Comparison of ENCODE assay signal across 15 cellular contexts in genomic region chr20:62455929-62456328, GRCh38. TPM values are rescaled to one million over a fixed set of nuclear protein-coding genes. Genes with fewer than 3 reads are reported as not detected.
DNase-seq lines count a peak whose midpoint lies in the region; ATAC-seq and TF ChIP-seq lines count a peak whose summit lies in the region.
"Had no signal": no experiment of that assay in that cellular context is flagged by ENCODE, and none has a peak within 500 bp of the region (broad histone marks: within the 10 kb centered on the region; RNA-seq: fewer than 3 reads in every experiment).

No MANE protein-coding gene starts in this region.

- no peak overlapping the region for H2AFZ ChIP-seq in hepatocyte

- TF ChIP-seq CTCF in hepatocyte (IDR thresholded peaks at IDR 0.05; ENCODE audit: poor library complexity) (no peak), nephron progenitor cell (IDR thresholded peaks at IDR 0.05) (no peak), uterus (IDR thresholded peaks at IDR 0.05) (no peak)

- H3K9me3 Mint-ChIP-seq in nephron progenitor cell = no peaks in the 10 kb centered on the region
- H3K9me3 Mint-ChIP-seq: CD4-positive, CD25-positive, alpha-beta regulatory T cell; HFFc6 had no signal

- H3K36me3 ChIP-seq in NT2/D1 (ENCODE audit: insufficient read depth, insufficient read length, low read length) (no peaks in the 10 kb centered on the region), hepatocyte (replicated peaks; ENCODE audit: insufficient read depth, low read depth) (no peaks in the 10 kb centered on the region), uterus (no peaks in the 10 kb centered on the region)
- H3K36me3 ChIP-seq in effector memory CD4-positive, alpha-beta T cell (ENCODE audit: control insufficient read depth, insufficient read depth, low read length) = no peaks in the 10 kb centered on the region

- DNase-seq in NT2/D1 (ENCODE audit: low read depth, low spot score) (no peak), hepatocyte (ENCODE audit: low spot score) (no peak), nephron progenitor cell (peak; percentile 39), NCI-H187 treated with DMSO at 0.1 percent for 48 hours (lab: John Stamatoyannopoulos, UW) (no peak), uterus (no peak)
- DNase-seq in effector memory CD4-positive, alpha-beta T cell = no peak
- DNase-seq: CD4-positive, CD25-positive, alpha-beta regulatory T cell; HCEC 1CT; HFFc6 had no signal

- no peaks in the 10 kb centered on the region for H4K20me1 ChIP-seq in hepatocyte (ENCODE audit: insufficient read depth, poor library complexity, severe bottlenecking)

- H3K4me3 ChIP-seq in NT2/D1 (ENCODE audit: insufficient read length, low read depth) (no peak overlapping the region), hepatocyte (no peak overlapping the region), uterus (no peak overlapping the region)
- no peak overlapping the region for H3K4me3 ChIP-seq in effector memory CD4-positive, alpha-beta T cell (ENCODE audit: insufficient read depth, low read depth, low read length, poor library complexity, severe bottlenecking)
- H3K4me3 ChIP-seq: A549 had no signal

- ATAC-seq in HG03520 (IDR thresholded peaks at IDR 0.05; ENCODE audit: unreplicated experiment) = no peak

- 81% methylated on average over 15 of the region's 15 CpGs for WGBS in hepatocyte (ENCODE audit: low lambda C conversion rate, missing lambda C conversion rate)

- H3K4me3 Mint-ChIP-seq in nephron progenitor cell = peak overlapping the region; percentile 75
- H3K4me3 Mint-ChIP-seq: CD4-positive, CD25-positive, alpha-beta regulatory T cell; HFFc6 had no signal

- H3K4me1 ChIP-seq in NT2/D1 (ENCODE audit: insufficient read depth, insufficient read length) (peaks cover 29% of the 10 kb centered on the region), hepatocyte (ENCODE audit: insufficient read depth) (peaks cover 44% of the 10 kb centered on the region), uterus (no peaks in the 10 kb centered on the region)
- no peaks in the 10 kb centered on the region for H3K4me1 ChIP-seq in effector memory CD4-positive, alpha-beta T cell (ENCODE audit: control insufficient read depth, insufficient read depth, low read length, poor library complexity, severe bottlenecking)
- H3K4me1 ChIP-seq: A549 had no signal

- H3K27ac Mint-ChIP-seq in nephron progenitor cell = peak overlapping the region; percentile 98
- H3K27ac Mint-ChIP-seq: CD4-positive, CD25-positive, alpha-beta regulatory T cell; HFFc6 had no signal

- H3K9me3 ChIP-seq in NT2/D1 (ENCODE audit: insufficient read depth, low read length) (no peaks in the 10 kb centered on the region), hepatocyte (ENCODE audit: low read depth) (no peaks in the 10 kb centered on the region), uterus (no peaks in the 10 kb centered on the region)
- no peaks in the 10 kb centered on the region for H3K9me3 ChIP-seq in effector memory CD4-positive, alpha-beta T cell (ENCODE audit: control insufficient read depth, low read length)
- H3K9me3 ChIP-seq: A549 had no signal

- no peaks in the 10 kb centered on the region for H3K9me2 ChIP-seq in hepatocyte (replicated peaks; ENCODE audit: insufficient read depth)

- H3K4me1 Mint-ChIP-seq in nephron progenitor cell = peaks cover 64% of the 10 kb centered on the region
- H3K4me1 Mint-ChIP-seq: CD4-positive, CD25-positive, alpha-beta regulatory T cell had no signal

- TF ChIP-seq POLR2A in uterus (IDR thresholded peaks at IDR 0.05) = no peak

- peak overlapping the region; percentile 8 for H3K9ac ChIP-seq in NT2/D1 (ENCODE audit: insufficient read length, low read depth)

- intact Hi-C loops in uterus (cut with DNase I; ENCODE audit: low total_unique reads) = no loop called here

- no peaks in the 10 kb centered on the region for H3K36me3 Mint-ChIP-seq in nephron progenitor cell (ENCODE audit: low read depth)
- H3K36me3 Mint-ChIP-seq: CD4-positive, CD25-positive, alpha-beta regulatory T cell had no signal

- H3K27me3 Mint-ChIP-seq in nephron progenitor cell (ENCODE audit: low read depth, poor library complexity) = peaks cover 4% of the 10 kb centered on the region
- H3K27me3 Mint-ChIP-seq: CD4-positive, CD25-positive, alpha-beta regulatory T cell had no signal

- no peaks in the 10 kb centered on the region for H3K79me2 ChIP-seq in hepatocyte

- H3K27ac ChIP-seq in hepatocyte (peak overlapping the region; percentile 80), uterus (no peak overlapping the region)
- no peak overlapping the region for H3K27ac ChIP-seq in effector memory CD4-positive, alpha-beta T cell (ENCODE audit: insufficient read depth, low read length, poor library complexity, severe bottlenecking)
- H3K27ac ChIP-seq: A549 had no signal

- H3K27me3 ChIP-seq in NT2/D1 (ENCODE audit: insufficient read depth, insufficient read length) = peaks cover 4% of the 10 kb centered on the region
- no peaks in the 10 kb centered on the region for H3K27me3 ChIP-seq in hepatocyte
- H3K27me3 ChIP-seq in effector memory CD4-positive, alpha-beta T cell (replicated peaks; ENCODE audit: control insufficient read depth, insufficient read depth, low read length, poor library complexity, severe bottlenecking) = no peaks in the 10 kb centered on the region
- H3K27me3 ChIP-seq in uterus = no peaks in the 10 kb centered on the region

- no peak overlapping the region for H3K4me2 ChIP-seq in hepatocyte
- H3K4me2 ChIP-seq: A549 had no signal

RNA-seq across cellular contexts. Expression of gene GATA5, which starts 19.9 kb away (rescaled TPM):
- total RNA-seq in hepatocyte = 22.2 and 28.7 TPM in 2 replicates
- 43.5 and 53.6 TPM in 2 replicates for polyA plus RNA-seq in hepatocyte
- 10 to 100 TPM in 1 of 4 donors, 1 to 10 TPM in 1, under 1 TPM in 1, not detected in 1; 0.26 to 17.8 (median 3.5) TPM for total RNA-seq in uterus
- total RNA-seq: CD4-positive, CD25-positive, alpha-beta regulatory T cell; Daoy; HFFc6 had no signal
- polyA plus RNA-seq: AG04450; BJ; CD4-positive, CD25-positive, alpha-beta regulatory T cell had no signal

RNA-seq across cellular contexts. Expression of gene RBBP8NL, which starts 28.6 kb away (rescaled TPM):
- total RNA-seq in hepatocyte (4.1 and 5.7 TPM in 2 replicates), uterus (under 1 TPM in 1 of 4 donors, not detected in 3; 0.35 TPM)
- 6.4 and 6.9 TPM in 2 replicates for polyA plus RNA-seq in hepatocyte
- total RNA-seq: CD4-positive, CD25-positive, alpha-beta regulatory T cell; Daoy; H4; HFFc6 had no signal
- polyA plus RNA-seq: A549; AG04450; BJ; CD4-positive, CD25-positive, alpha-beta regulatory T cell had no signal

RNA-seq across cellular contexts. Expression of gene CABLES2, which starts 48.8 kb away (rescaled TPM):
- total RNA-seq in hepatocyte (8.6 and 12.0 TPM in 2 replicates), uterus (10 to 100 TPM in 1 of 4 donors, 1 to 10 TPM in 2, under 1 TPM in 1; 0.29 to 10.6 (median 2.6) TPM)
- polyA plus RNA-seq in hepatocyte = 17.7 and 19.1 TPM in 2 replicates
